9 cellular contexts compared by ENCODE assay signal in the genomic region with DNA sequence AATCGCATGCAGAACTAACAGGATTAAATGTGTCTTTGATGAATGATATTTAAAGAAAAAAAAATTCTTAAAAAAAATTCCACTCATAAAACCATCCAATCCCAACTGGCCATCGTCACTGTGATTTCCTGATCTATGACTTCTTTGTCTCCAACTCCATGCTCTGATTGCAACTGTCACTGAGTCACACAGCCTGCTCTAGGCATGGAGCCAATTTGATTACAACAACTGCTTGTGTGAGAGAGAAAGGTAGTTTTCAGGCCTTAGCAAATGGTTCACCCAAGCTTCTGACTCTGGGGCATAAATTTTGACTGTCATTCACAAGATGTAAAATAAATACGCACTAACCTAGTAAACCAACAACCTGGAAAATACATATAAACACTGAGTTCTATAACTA. TPM values are rescaled to one million over a fixed set of nuclear protein-coding genes. Genes with fewer than 3 reads are reported as not detected.
DNase-seq lines count a peak whose midpoint lies in the region; ATAC-seq and TF ChIP-seq lines count a peak whose summit lies in the region.
"Had no signal": no experiment of that assay in that cellular context is flagged by ENCODE, and none has a peak within 500 bp of the region (broad histone marks: within the 10 kb centered on the region; RNA-seq: fewer than 3 reads in every experiment).

No MANE protein-coding gene starts in this region.

- no peak overlapping the region for H3K4me3 ChIP-seq in AG09309 (ENCODE audit: control insufficient read depth, low read depth, low read length)
- peak overlapping the region in 23 of 59 donors; percentile 1 to 49 (median 18) for H3K4me3 ChIP-seq in dorsolateral prefrontal cortex
- no peak overlapping the region for H3K4me3 ChIP-seq in right lobe of liver

- H3K9me3 ChIP-seq in right lobe of liver, result no peaks in the 10 kb centered on the region

- TF ChIP-seq CTCF in AG09309 (IDR thresholded peaks at IDR 0.05; ENCODE audit: control insufficient read depth, insufficient read depth, low read depth, low read length, missing control alignments) (no peak), dorsolateral prefrontal cortex (IDR thresholded peaks at IDR 0.05 in 54 of 56, conservative IDR thresholded peaks at IDR 0.05 in 2 of 56; ENCODE audit: low read depth in 1 of 56, partially characterized antibody in 56 of 56) (peak in 6 of 56 donors; percentile 13 to 28 (median 14)), right lobe of liver (IDR thresholded peaks at IDR 0.05) (no peak)

- H3K4me1 ChIP-seq in right lobe of liver, result no peaks in the 10 kb centered on the region

- intact Hi-C loops in dorsolateral prefrontal cortex (cut with DNase I), result loop anchor here in 1 of 2 donors (2.0 to 10.0 kb wide), 2 partner anchors 26 to 152 kb away; partner anchors contain the start of gene SPRED1
- intact Hi-C loops in right lobe of liver (cut with DNase I), result no loop called here

- no peak for TF ChIP-seq POLR2A in right lobe of liver (IDR thresholded peaks at IDR 0.05)

- H3K27ac ChIP-seq in dorsolateral prefrontal cortex (peak overlapping the region; percentile 3 to 95 (median 86)), right lobe of liver (no peak overlapping the region)

- DNase-seq in AG09309 (ENCODE audit: low read depth) (peak; percentile 33), NCI-H1694 (lab: John Stamatoyannopoulos, UW) (peak; percentile 11), dorsolateral prefrontal cortex (peak in 8 of 10 donors; percentile 9 to 89 (median 73)), right lobe of liver (no peak), NCI-H446 (lab: John Stamatoyannopoulos, UW) (no peak), NCI-H1092 (lab: John Stamatoyannopoulos, UW) (no peak)
- DNase-seq: naive B cell had no signal

- no peaks in the 10 kb centered on the region for H3K27me3 ChIP-seq in dorsolateral prefrontal cortex
- H3K27me3 ChIP-seq in right lobe of liver, result no peaks in the 10 kb centered on the region

- ATAC-seq in right lobe of liver, result peak in 3 of 4 donors; percentile 17 to 87 (median 58)
- ATAC-seq in HG02798 (IDR thresholded peaks at IDR 0.05; ENCODE audit: poor library complexity, unreplicated experiment), result no peak
- ATAC-seq in HG02884 (IDR thresholded peaks at IDR 0.05; ENCODE audit: unreplicated experiment), result no peak

- H3K36me3 ChIP-seq in right lobe of liver, result no peaks in the 10 kb centered on the region

- 62% methylated on average over 3 of the region's 3 CpGs for WGBS in right lobe of liver (ENCODE audit: insufficient coverage, low coverage, low lambda C conversion rate, missing lambda C conversion rate)

RNA-seq across cellular contexts. Expression of gene SPRED1, which starts 25.8 kb away (rescaled TPM):
- total RNA-seq in dorsolateral prefrontal cortex (10 to 100 TPM; 32.0 to 67.9 (median 45.7) TPM), right lobe of liver (1 to 10 TPM; 4.5 to 9.6 (median 5.3) TPM)

Comparison
In these comparisons a context has a peak if more than half of its experiments do, and no peak if none do; other contexts are left out.
1. DNase-seq: peak in AG09309 (single experiment), NCI-H1694 (single experiment) and dorsolateral prefrontal cortex (8 of 10); none in right lobe of liver (0 of 3), NCI-H446 (0 of 2) and NCI-H1092 (single experiment).
2. H3K27ac ChIP-seq: peak in dorsolateral prefrontal cortex (59 of 59); none in right lobe of liver (0 of 3).
3. ATAC-seq: peak in right lobe of liver (3 of 4); none in HG02798 (single experiment) and HG02884 (single experiment).